10 cellular contexts compared by ENCODE assay signal in the genomic region with DNA sequence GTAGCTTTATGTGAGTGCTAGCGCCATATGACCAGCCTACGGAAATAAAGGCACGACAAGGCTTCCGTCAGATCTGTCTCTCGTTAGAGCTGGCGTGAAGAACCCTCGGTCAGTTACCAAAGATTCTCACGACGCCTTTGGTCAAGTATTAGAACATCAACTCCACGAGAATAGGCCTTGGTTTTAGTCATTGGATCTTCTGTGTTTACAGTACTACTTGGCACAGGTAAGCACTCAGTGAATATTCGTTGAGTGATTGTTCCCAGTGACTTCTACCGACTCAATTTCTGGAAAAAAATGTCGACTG. TPM values are rescaled to one million over a fixed set of nuclear protein-coding genes. Genes with fewer than 3 reads are reported as not detected.
DNase-seq lines count a peak whose midpoint lies in the region; ATAC-seq and TF ChIP-seq lines count a peak whose summit lies in the region.
"Had no signal": no experiment of that assay in that cellular context is flagged by ENCODE, and none has a peak within 500 bp of the region (broad histone marks: within the 10 kb centered on the region; RNA-seq: fewer than 3 reads in every experiment).

No MANE protein-coding gene starts in this region.

- peaks cover 31% of the 10 kb centered on the region for H3K36me3 Mint-ChIP-seq in activated CD4-positive, alpha-beta T cell treated with anti-CD3 and anti-CD28 coated beads, Interleukin-2, amount 10 ng/mL, durations not matched to agents 7 days and 5 days (ENCODE audit: low read depth)
- peaks cover 54% of the 10 kb centered on the region for H3K36me3 Mint-ChIP-seq in stimulated activated effector memory CD8-positive, alpha-beta T cell treated with anti-CD3 and anti-CD28 coated beads, Interleukin-12 subunit alpha, Interleukin-12 subunit beta, amount 100 ng/mL, for 72 hours

- TF ChIP-seq CTCF in foreskin fibroblast (IDR thresholded peaks at IDR 0.05; ENCODE audit: low read depth, low read length) = no peak

- peaks cover 13% of the 10 kb centered on the region for H3K4me1 ChIP-seq in SJSA1 (replicated peaks)

- H3K27me3 Mint-ChIP-seq in activated CD4-positive, alpha-beta T cell treated with anti-CD3 and anti-CD28 coated beads, Interleukin-2, amount 10 ng/mL, durations not matched to agents 7 days and 5 days = no peaks in the 10 kb centered on the region

- no peak for DNase-seq in activated CD4-positive, alpha-beta T cell treated with anti-CD3 and anti-CD28 coated beads, Interleukin-2, amount 10 ng/mL, durations not matched to agents 7 days and 5 days
- DNase-seq in activated CD4-positive, alpha-beta T cell treated with anti-CD3 and anti-CD28 coated beads for 48 hours = no peak
- DNase-seq in SJSA1 (ENCODE audit: low read depth in 1 of 2, low spot score in 2 of 2) (no peak), foreskin fibroblast (no peak), NCI-H82 treated with DMSO at 0.1 percent for 48 hours (lab: John Stamatoyannopoulos, UW; ENCODE audit: unreplicated experiment) (no peak)
- no peak for DNase-seq in stimulated activated effector memory CD8-positive, alpha-beta T cell treated with anti-CD3 and anti-CD28 coated beads, Interleukin-12 subunit alpha, Interleukin-12 subunit beta, amount 100 ng/mL, for 72 hours (ENCODE audit: low spot score in 2 of 2)
- DNase-seq in activated CD4-positive, CD25-positive, alpha-beta regulatory T cell treated with anti-CD3 and anti-CD28 coated beads, Interleukin-2, amount 50 U/mL, for 72 hours = no peak

- H3K4me3 ChIP-seq in SJSA1 (peak overlapping the region; percentile 76), foreskin fibroblast (ENCODE audit: low read depth in 1 of 2, low read length in 2 of 2) (peak overlapping the region; percentile 98 to 100)

- H3K27ac ChIP-seq in SJSA1 = peak overlapping the region; percentile 87

- H3K36me3 ChIP-seq in SJSA1 = peaks cover 43% of the 10 kb centered on the region

- H3K4me3 Mint-ChIP-seq in activated CD4-positive, alpha-beta T cell treated with anti-CD3 and anti-CD28 coated beads, Interleukin-2, amount 10 ng/mL, durations not matched to agents 7 days and 5 days = peak overlapping the region; percentile 80
- peak overlapping the region; percentile 82 for H3K4me3 Mint-ChIP-seq in stimulated activated effector memory CD8-positive, alpha-beta T cell treated with anti-CD3 and anti-CD28 coated beads, Interleukin-12 subunit alpha, Interleukin-12 subunit beta, amount 100 ng/mL, for 72 hours

- peak overlapping the region; percentile 94 for H3K27ac Mint-ChIP-seq in activated CD4-positive, alpha-beta T cell treated with anti-CD3 and anti-CD28 coated beads, Interleukin-2, amount 10 ng/mL, durations not matched to agents 7 days and 5 days
- H3K27ac Mint-ChIP-seq in stimulated activated effector memory CD8-positive, alpha-beta T cell treated with anti-CD3 and anti-CD28 coated beads, Interleukin-12 subunit alpha, Interleukin-12 subunit beta, amount 100 ng/mL, for 72 hours = peak overlapping the region; percentile 96

- H3K9me3 Mint-ChIP-seq in activated CD4-positive, alpha-beta T cell treated with anti-CD3 and anti-CD28 coated beads, Interleukin-2, amount 10 ng/mL, durations not matched to agents 7 days and 5 days = no peaks in the 10 kb centered on the region
- H3K9me3 Mint-ChIP-seq in stimulated activated effector memory CD8-positive, alpha-beta T cell treated with anti-CD3 and anti-CD28 coated beads, Interleukin-12 subunit alpha, Interleukin-12 subunit beta, amount 100 ng/mL, for 72 hours = no peaks in the 10 kb centered on the region

- H3K9me3 ChIP-seq in SJSA1 (replicated peaks) = no peaks in the 10 kb centered on the region

- POLR2A ChIA-PET in activated CD4-positive, alpha-beta T cell treated with anti-CD3 and anti-CD28 coated beads, Interleukin-2, amount 10 ng/mL, durations not matched to agents 7 days and 5 days (lab: Charles Lee) = interaction anchor here (0.7 to 1.0 kb wide), 3 partner anchors 17 to 61 kb away, joined by 3 to 5 read pairs (median 3); partner anchors contain the start of gene FAM133B

- peaks cover 35% of the 10 kb centered on the region for H3K4me1 Mint-ChIP-seq in activated CD4-positive, alpha-beta T cell treated with anti-CD3 and anti-CD28 coated beads, Interleukin-2, amount 10 ng/mL, durations not matched to agents 7 days and 5 days
- peaks cover 25% of the 10 kb centered on the region for H3K4me1 Mint-ChIP-seq in stimulated activated effector memory CD8-positive, alpha-beta T cell treated with anti-CD3 and anti-CD28 coated beads, Interleukin-12 subunit alpha, Interleukin-12 subunit beta, amount 100 ng/mL, for 72 hours

- ATAC-seq in stimulated activated effector memory CD8-positive, alpha-beta T cell treated with anti-CD3 and anti-CD28 coated beads, Interleukin-12 subunit alpha, Interleukin-12 subunit beta, amount 100 ng/mL, for 72 hours = no peak
- ATAC-seq in GM18519 (IDR thresholded peaks at IDR 0.05; ENCODE audit: low FRiP score, unreplicated experiment) = no peak

- CTCF ChIA-PET in activated CD4-positive, alpha-beta T cell treated with anti-CD3 and anti-CD28 coated beads, Interleukin-2, amount 10 ng/mL, durations not matched to agents 7 days and 5 days (lab: Charles Lee) = interaction anchor here (0.6 to 3.6 kb wide), 13 partner anchors 9 to 519 kb away, joined by 3 to 15 read pairs (median 4); partner anchors contain the start of gene GATAD1

- no peaks in the 10 kb centered on the region for H3K27me3 ChIP-seq in SJSA1 (replicated peaks)

RNA-seq across cellular contexts. Expression of gene RBM48, which starts 0.3 kb away (rescaled TPM):
- total RNA-seq in activated CD4-positive, alpha-beta T cell treated with anti-CD3 and anti-CD28 coated beads, Interleukin-2, amount 10 ng/mL, durations not matched to agents 7 days and 5 days = 10 to 100 TPM; 17.7 to 18.4 TPM
- total RNA-seq in SJSA1 (2014; rRNA removed; shearing (Covaris generic)) = 8.1 and 13.2 TPM in 2 replicates

RNA-seq across cellular contexts. Expression of gene PEX1, which starts 0.6 kb away (rescaled TPM):
- total RNA-seq in activated CD4-positive, alpha-beta T cell treated with anti-CD3 and anti-CD28 coated beads, Interleukin-2, amount 10 ng/mL, durations not matched to agents 7 days and 5 days = 10 to 100 TPM; 16.1 to 18.9 TPM
- 9.8 and 10.8 TPM in 2 replicates for total RNA-seq in SJSA1 (2014; rRNA removed; shearing (Covaris generic))

RNA-seq across cellular contexts. Expression of gene ERVW-1, which starts 51.2 kb away (rescaled TPM):
- not detected for total RNA-seq in activated CD4-positive, alpha-beta T cell treated with anti-CD3 and anti-CD28 coated beads, Interleukin-2, amount 10 ng/mL, durations not matched to agents 7 days and 5 days
- total RNA-seq in SJSA1 (2014; rRNA removed; shearing (Covaris generic)) = not detected in 2 replicates
- total RNA-seq: Daoy, dermis microvascular lymphatic vessel endothelial cell had no signal
